ENCODE assay signal across 13 cellular contexts in genomic region chr13:27665333-27665732, GRCh38. TPM values are rescaled to one million over a fixed set of nuclear protein-coding genes. Genes with fewer than 3 reads are reported as not detected.
A peak's percentile ranks its signal among the peaks of the same experiment; 100 is the strongest.
DNase-seq lines count a peak whose midpoint lies in the region; ATAC-seq and TF ChIP-seq lines count a peak whose summit lies in the region.
"Had no signal": no experiment of that assay in that cellular context is flagged by ENCODE, and none has a peak within 500 bp of the region (broad histone marks: within the 10 kb centered on the region; RNA-seq: fewer than 3 reads in every experiment).

No MANE protein-coding gene starts in this region.

- DNase-seq in SK-N-SH: no peak
- no peak for DNase-seq in OCI-LY7 (ENCODE audit: low spot score)
- DNase-seq in epithelial cell of proximal tubule (ENCODE audit: low read depth): no peak
- DNase-seq in progenitor cell of endocrine pancreas (ENCODE audit: low spot score, unreplicated experiment): no peak
- DNase-seq in dorsolateral prefrontal cortex: no peak
- no peak for DNase-seq in natural killer cell
- DNase-seq: activated CD8-positive, alpha-beta memory T cell treated with anti-CD3 and anti-CD28 coated beads, Interleukin-2, amount 50 U/mL, for 4 hours; activated naive CD8-positive, alpha-beta T cell treated with anti-CD3 and anti-CD28 coated beads, Interleukin-2, amount 10 ng/mL, durations not matched to agents 7 days and 5 days; head of caudate nucleus; mesenchymal stem cell had no signal

- POLR2A ChIA-PET in SK-N-SH (lab: Yijun Ruan, JAX) (no interaction called here), OCI-LY7 (lab: Charles Lee) (no interaction called here)

- H3K36me3 Mint-ChIP-seq in progenitor cell of endocrine pancreas (ENCODE audit: insufficient read depth) (peaks cover 6% of the 10 kb centered on the region), natural killer cell (no peaks in the 10 kb centered on the region)

- H3K4me1 ChIP-seq in SK-N-SH (ENCODE audit: control insufficient read depth in 1 of 2, insufficient read depth in 2 of 2, low read depth in 1 of 2, low read length in 1 of 2): peaks cover 0 to 4% of the 10 kb centered on the region in 2 experiments; a peak in 2 of 4 replicates
- H3K4me1 ChIP-seq in OCI-LY7 (ENCODE audit: insufficient read depth, low read length, poor library complexity, severe bottlenecking): no peaks in the 10 kb centered on the region
- H3K4me1 ChIP-seq: vagina had no signal

- H3K4me3 Mint-ChIP-seq in progenitor cell of endocrine pancreas (ENCODE audit: low read depth) (no peak overlapping the region), natural killer cell (no peak overlapping the region)
- H3K4me3 Mint-ChIP-seq: activated naive CD8-positive, alpha-beta T cell treated with anti-CD3 and anti-CD28 coated beads, Interleukin-2, amount 10 ng/mL, durations not matched to agents 7 days and 5 days had no signal

- no peak overlapping the region for H2AFZ ChIP-seq in SK-N-SH (ENCODE audit: low read depth)
- no peak overlapping the region for H2AFZ ChIP-seq in OCI-LY7 (ENCODE audit: low read length)

- H3K4me2 ChIP-seq in SK-N-SH (no peak overlapping the region), OCI-LY7 (ENCODE audit: low read length) (no peak overlapping the region)

- TF ChIP-seq EP300 in SK-N-SH (IDR thresholded peaks at IDR 0.05; ENCODE audit: borderline replicate concordance in 1 of 2, low read depth in 1 of 2, low read length in 1 of 2): no peak

- WGBS in SK-N-SH (ENCODE audit: low lambda C conversion rate): 67% methylated on average over 3 of the region's 3 CpGs

- H3K36me3 ChIP-seq in SK-N-SH (replicated peaks in 1 of 2; ENCODE audit: control insufficient read depth in 1 of 2, insufficient read depth in 2 of 2, low read length in 1 of 2): peaks cover 12 to 16% of the 10 kb centered on the region in 2 experiments
- peaks cover 32% of the 10 kb centered on the region; the same call in 1 of the 2 replicates for H3K36me3 ChIP-seq in OCI-LY7 (ENCODE audit: insufficient read depth, low read length)

- no TSS peak for BruUV-seq in OCI-LY7 (replicated peaks; lab: Mats Ljungman, UMichigan)

- H3K27ac ChIP-seq in SK-N-SH (ENCODE audit: low read depth in 2 of 2, low read length in 1 of 2): no peak overlapping the region
- no peak overlapping the region for H3K27ac ChIP-seq in OCI-LY7 (ENCODE audit: low read depth, low read length, poor library complexity, severe bottlenecking)
- H3K27ac ChIP-seq in dorsolateral prefrontal cortex: no peak overlapping the region
- H3K27ac ChIP-seq: vagina had no signal

- peaks cover 5% of the 10 kb centered on the region for H3F3A ChIP-seq in SK-N-SH (replicated peaks; ENCODE audit: insufficient read depth)

- H3K9me3 Mint-ChIP-seq in progenitor cell of endocrine pancreas (ENCODE audit: low read depth) (no peaks in the 10 kb centered on the region), natural killer cell (no peaks in the 10 kb centered on the region)
- H3K9me3 Mint-ChIP-seq: activated naive CD8-positive, alpha-beta T cell treated with anti-CD3 and anti-CD28 coated beads, Interleukin-2, amount 10 ng/mL, durations not matched to agents 7 days and 5 days had no signal

- H3K4me1 Mint-ChIP-seq in progenitor cell of endocrine pancreas (ENCODE audit: low read depth) (no peaks in the 10 kb centered on the region), natural killer cell (peaks cover 10 to 26% of the 10 kb centered on the region in 2 donors)

- H3K27me3 Mint-ChIP-seq in progenitor cell of endocrine pancreas (no peaks in the 10 kb centered on the region), natural killer cell (ENCODE audit: low read depth in 2 of 2) (no peaks in the 10 kb centered on the region)
- H3K27me3 Mint-ChIP-seq: activated naive CD8-positive, alpha-beta T cell treated with anti-CD3 and anti-CD28 coated beads, Interleukin-2, amount 10 ng/mL, durations not matched to agents 7 days and 5 days had no signal

- no peaks in the 10 kb centered on the region for H4K20me1 ChIP-seq in SK-N-SH (ENCODE audit: insufficient read depth)
- H4K20me1 ChIP-seq in OCI-LY7 (ENCODE audit: insufficient read depth, low read length): no peaks in the 10 kb centered on the region

- TF ChIP-seq CTCF in SK-N-SH (IDR thresholded peaks at IDR 0.05) (peak; percentile 38), OCI-LY7 (conservative IDR thresholded peaks at IDR 0.05; ENCODE audit: low read length) (0 out of 2 replicates have a peak, but pooled peaks have one; percentile 17), epithelial cell of proximal tubule (conservative IDR thresholded peaks at IDR 0.05; ENCODE audit: low read depth, low read length) (peak; percentile 49), progenitor cell of endocrine pancreas (IDR thresholded peaks at IDR 0.05; ENCODE audit: unreplicated experiment) (peak; percentile 43), dorsolateral prefrontal cortex (IDR thresholded peaks at IDR 0.05 in 54 of 56, conservative IDR thresholded peaks at IDR 0.05 in 2 of 56; ENCODE audit: low read depth in 1 of 56, partially characterized antibody in 56 of 56) (peak in 16 of 56 donors; percentile 6 to 37 (median 24)), natural killer cell (IDR thresholded peaks at IDR 0.05) (no peak)

- CTCF ChIA-PET in SK-N-SH (lab: Yijun Ruan, JAX): interaction anchor here (1.3 to 2.2 kb wide), 3 partner anchors 16 to 162 kb away, joined by 4 to 5 read pairs (median 5); partner anchors contain the start of gene LNX2
- CTCF ChIA-PET in OCI-LY7 (lab: Charles Lee; ENCODE audit: unreplicated experiment): no interaction called here

- H3K27ac Mint-ChIP-seq in progenitor cell of endocrine pancreas (peak overlapping the region; percentile 42), natural killer cell (no peak overlapping the region)
- H3K27ac Mint-ChIP-seq: activated naive CD8-positive, alpha-beta T cell treated with anti-CD3 and anti-CD28 coated beads, Interleukin-2, amount 10 ng/mL, durations not matched to agents 7 days and 5 days had no signal

- H3K27me3 ChIP-seq in SK-N-SH (ENCODE audit: insufficient read depth): no peaks in the 10 kb centered on the region
- H3K27me3 ChIP-seq in dorsolateral prefrontal cortex: no peaks in the 10 kb centered on the region
- H3K27me3 ChIP-seq: vagina had no signal

- H3K9me3 ChIP-seq in SK-N-SH (no peaks in the 10 kb centered on the region), OCI-LY7 (ENCODE audit: low read length) (no peaks in the 10 kb centered on the region)
- H3K9me3 ChIP-seq: vagina had no signal

- H3K9me2 ChIP-seq in SK-N-SH: no peaks in the 10 kb centered on the region
- H3K9me2 ChIP-seq in OCI-LY7 (ENCODE audit: insufficient read depth, low read length): no peaks in the 10 kb centered on the region

- intact Hi-C loops in OCI-LY7 (cut with micrococcal nuclease; ENCODE audit: unreplicated experiment) (no loop called here), dorsolateral prefrontal cortex (cut with DNase I) (no loop called here), natural killer cell (cut with micrococcal nuclease) (no loop called here)

- ATAC-seq in SK-N-SH treated with all-trans-retinoic acid at 6 μM for 48 hours (no peak), HG03565 (IDR thresholded peaks at IDR 0.05; ENCODE audit: unreplicated experiment) (no peak), natural killer cell (no peak)

- no peak overlapping the region for H3K9ac ChIP-seq in SK-N-SH

- H3K79me2 ChIP-seq in SK-N-SH (ENCODE audit: insufficient read depth) (peaks cover 2% of the 10 kb centered on the region; the same call in 1 of the 2 replicates), OCI-LY7 (ENCODE audit: insufficient read depth, low read depth, low read length) (no peaks in the 10 kb centered on the region)

- TF ChIP-seq RAD21 in SK-N-SH (IDR thresholded peaks at IDR 0.05; ENCODE audit: low read length): peak; percentile 24; the same call in 1 of the 2 replicates

- H3K4me3 ChIP-seq in SK-N-SH (ENCODE audit: low read depth in 2 of 2, low read length in 1 of 2) (no peak overlapping the region), OCI-LY7 (ENCODE audit: low read depth, low read length, poor library complexity, severe bottlenecking) (no peak overlapping the region), epithelial cell of proximal tubule (ENCODE audit: low read depth, low read length) (no peak overlapping the region), dorsolateral prefrontal cortex (no peak overlapping the region)
- H3K4me3 ChIP-seq: vagina had no signal

TF ChIP-seq in SK-N-SH, 30 proteins besides CTCF, POLR2A, EP300 and RAD21 (continues in another document):
- TF ChIP-seq TEAD4 (IDR thresholded peaks at IDR 0.05; ENCODE audit: borderline replicate concordance, insufficient read depth) (no peak), FOSL2 (IDR thresholded peaks at IDR 0.05; ENCODE audit: borderline replicate concordance, low read depth) (no peak), YY1 (IDR thresholded peaks at IDR 0.05; ENCODE audit: low read depth) (no peak), JUND (IDR thresholded peaks at IDR 0.05) (no peak)

TF ChIP-seq in SK-N-SH treated with all-trans-retinoic acid at 6 μM for 48 hours, 23 proteins besides CTCF, POLR2A, EP300 and RAD21 (continues in another document):
- no peak for TF ChIP-seq OSR1 (CRISPR knock-in tag; IDR thresholded peaks at IDR 0.05)
- TF ChIP-seq PPARA (CRISPR knock-in tag; IDR thresholded peaks at IDR 0.05; ENCODE audit: borderline replicate concordance): no peak

RNA-seq across cellular contexts. Expression of gene POLR1D, which starts 43.6 kb away (rescaled TPM):
- 143 and 150 TPM in 2 replicates for polyA plus RNA-seq in SK-N-SH (2012; rRNA removed)
- polyA plus RNA-seq in SK-N-SH (2012; cell fraction: cytosol; rRNA removed): 165 and 183 TPM in 2 replicates
- 92.1 and 115 TPM in 2 replicates for polyA plus RNA-seq in SK-N-SH (2012; cell fraction: nucleus; rRNA removed)
- total RNA-seq in OCI-LY7 (2014; rRNA removed; shearing (Covaris generic)): 115 and 129 TPM in 2 replicates
- 174 TPM in 2 replicates for total RNA-seq in OCI-LY7 (2022)
- total RNA-seq in epithelial cell of proximal tubule: 104 and 125 TPM in 2 replicates
- 153 TPM in 2 replicates for total RNA-seq in progenitor cell of endocrine pancreas
- 10 to 100 TPM; 44.9 to 86.8 (median 60.3) TPM for total RNA-seq in dorsolateral prefrontal cortex
- 100 to 1,000 TPM; 109 to 132 (median 116) TPM for total RNA-seq in natural killer cell

RNA-seq across cellular contexts. Expression of gene LNX2, which starts 45.0 kb away (rescaled TPM):
- 3.7 and 4.6 TPM in 2 replicates for polyA plus RNA-seq in SK-N-SH (2012; rRNA removed)
- polyA plus RNA-seq in SK-N-SH (2012; cell fraction: cytosol; rRNA removed): 4.8 and 5.0 TPM in 2 replicates
- polyA plus RNA-seq in SK-N-SH (2012; cell fraction: nucleus; rRNA removed): 2.5 and 3.7 TPM in 2 replicates
- total RNA-seq in OCI-LY7 (2014; rRNA removed; shearing (Covaris generic)): 5.9 and 6.8 TPM in 2 replicates
- total RNA-seq in OCI-LY7 (2022) (9.7 TPM in 2 replicates), epithelial cell of proximal tubule (4.7 and 9.0 TPM in 2 replicates), progenitor cell of endocrine pancreas (32.7 and 33.7 TPM in 2 replicates), dorsolateral prefrontal cortex (1 to 10 TPM; 3.0 to 8.1 (median 5.5) TPM), natural killer cell (1 to 10 TPM; 4.5 to 6.6 (median 5.0) TPM)
